Comparison of ENCODE assay signal across 8 cellular contexts in the genomic region with DNA sequence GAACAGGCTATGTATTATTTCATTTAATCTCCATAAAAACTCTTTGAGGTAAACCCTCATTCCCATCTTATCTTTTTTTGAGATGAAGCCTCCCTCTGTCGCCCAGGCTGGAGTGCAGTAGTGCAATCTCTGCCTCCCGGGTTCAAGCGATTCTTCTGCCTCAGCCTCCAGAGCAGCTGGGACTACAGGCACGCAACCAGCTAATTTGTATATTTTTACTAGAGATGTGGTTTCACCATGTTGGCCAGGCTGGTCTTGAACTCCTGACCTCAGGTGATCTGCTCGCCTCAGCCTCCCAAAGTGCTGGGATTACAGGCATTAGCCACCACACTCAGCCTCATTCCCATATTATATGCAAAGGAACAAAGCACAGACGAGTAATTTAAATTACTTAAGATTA. TPM values are rescaled to one million over a fixed set of nuclear protein-coding genes. Genes with fewer than 3 reads are reported as not detected.
DNase-seq lines count a peak whose midpoint lies in the region; ATAC-seq, FAIRE-seq and TF ChIP-seq lines count a peak whose summit lies in the region.
"Not testable (repeated sequence)": the region's sequence is repeated elsewhere in the genome, so short reads cannot be mapped to it uniquely, and the experiment has no call there.

No MANE protein-coding gene starts in this region.

- peak overlapping the region; percentile 93 for H3K4me3 Mint-ChIP-seq in activated CD4-positive, alpha-beta T cell treated with anti-CD3 and anti-CD28 coated beads for 36 hours
- H3K4me3 Mint-ChIP-seq in astrocyte (ENCODE audit: unreplicated experiment) (peak overlapping the region; percentile 99), osteocyte (ENCODE audit: unreplicated experiment) (peak overlapping the region; percentile 99)

- not testable (repeated sequence) for TF ChIP-seq EP300 in HepG2 (IDR thresholded peaks at IDR 0.05; ENCODE audit: low read depth in 2 of 2, low read length in 2 of 2); HepG2 (CRISPR knock-in tag; IDR thresholded peaks at IDR 0.05; ENCODE audit: borderline replicate concordance)

- H3K36me3 ChIP-seq in ACC112 (ENCODE audit: insufficient read depth, low read length) (peaks cover 38% of the 10 kb centered on the region), astrocyte (ENCODE audit: insufficient read depth, low read length) (peaks cover 38% of the 10 kb centered on the region), HepG2 (replicated peaks in 1 of 2; ENCODE audit: control insufficient read depth in 1 of 2, insufficient read depth in 2 of 2, low read length in 2 of 2) (peaks cover 11 to 39% of the 10 kb centered on the region in 2 experiments)

- not testable (repeated sequence) for H3K27ac ChIP-seq in ACC112 (ENCODE audit: low read depth, low read length); astrocyte (ENCODE audit: low read depth, low read length); HepG2 (ENCODE audit: extremely low read length, insufficient read depth, low read length)

- TF ChIP-seq CTCF in GM12865 (IDR thresholded peaks at IDR 0.05; ENCODE audit: insufficient read depth, low read depth, low read length, missing control alignments); NB4 (IDR thresholded peaks at IDR 0.05; ENCODE audit: low read depth, low read length); astrocyte (IDR thresholded peaks at IDR 0.05; ENCODE audit: insufficient read depth, low read depth, low read length); epithelial cell of esophagus (IDR thresholded peaks at IDR 0.05; ENCODE audit: insufficient read depth, low read depth, low read length, missing control alignments); HepG2 (CRISPR knock-in tag; IDR thresholded peaks at IDR 0.05); osteocyte (IDR thresholded peaks at IDR 0.05): not testable (repeated sequence)

- H3K79me2 ChIP-seq in ACC112 (ENCODE audit: control insufficient read depth, insufficient read depth, low read length, unreplicated experiment) (peaks cover 33% of the 10 kb centered on the region), astrocyte (ENCODE audit: insufficient read depth, low read length) (peaks cover 36% of the 10 kb centered on the region), HepG2 (ENCODE audit: insufficient read depth, low read length) (peaks cover 28% of the 10 kb centered on the region)

- not testable (repeated sequence) for TF ChIP-seq POLR2A in NB4 (IDR thresholded peaks at IDR 0.05; ENCODE audit: extremely low read depth, insufficient read length)
- 0 out of 4 replicates have a peak, but pooled peaks of 1 of the 2 experiments have one; percentile 5 for TF ChIP-seq POLR2A in HepG2 (IDR thresholded peaks at IDR 0.05; ENCODE audit: insufficient read depth in 1 of 2, low read depth in 2 of 2, low read length in 2 of 2)

- peaks cover 50% of the 10 kb centered on the region for H4K20me1 ChIP-seq in astrocyte (ENCODE audit: insufficient read depth, low read length)
- H4K20me1 ChIP-seq in HepG2 (ENCODE audit: insufficient read depth, low read length), result peaks cover 20% of the 10 kb centered on the region

- not testable (repeated sequence) for TF ChIP-seq RAD21 in HepG2 (CRISPR knock-in tag; IDR thresholded peaks at IDR 0.05)

- FAIRE-seq in astrocyte (lab: Jason Lieb, UNC); HepG2 (lab: Jason Lieb, UNC): not testable (repeated sequence)

- not testable (repeated sequence) for DNase-seq in GM12865 (ENCODE audit: low read depth); NB4 (ENCODE audit: low read depth); activated CD4-positive, alpha-beta T cell treated with anti-CD3 and anti-CD28 coated beads for 36 hours; astrocyte (ENCODE audit: low read depth); epithelial cell of esophagus (ENCODE audit: low read depth); HepG2 (ENCODE audit: low spot score); osteocyte (ENCODE audit: extremely low spot score, unreplicated experiment)

- POLR2A ChIA-PET in activated CD4-positive, alpha-beta T cell treated with anti-CD3 and anti-CD28 coated beads for 36 hours (lab: Charles Lee); HepG2 (lab: Yijun Ruan, JAX): not testable (repeated sequence)

- ATAC-seq in activated CD4-positive, alpha-beta T cell treated with anti-CD3 and anti-CD28 coated beads for 36 hours; HepG2: not testable (repeated sequence)

- H3K36me3 Mint-ChIP-seq in activated CD4-positive, alpha-beta T cell treated with anti-CD3 and anti-CD28 coated beads for 36 hours (ENCODE audit: low read depth), result peaks cover 53% of the 10 kb centered on the region
- H3K36me3 Mint-ChIP-seq in astrocyte (ENCODE audit: low read depth, unreplicated experiment), result peaks cover 17% of the 10 kb centered on the region
- H3K36me3 Mint-ChIP-seq in osteocyte (ENCODE audit: unreplicated experiment), result peaks cover 38% of the 10 kb centered on the region

- 80% methylated on average over 6 of the region's 6 CpGs for whole genome bisulfite sequencing in HepG2 (ENCODE audit: low lambda C conversion rate)

- H3K9me3 ChIP-seq in astrocyte (ENCODE audit: insufficient read depth, low read depth, low read length); HepG2 (ENCODE audit: low read length): not testable (repeated sequence)

- CTCF ChIA-PET in activated CD4-positive, alpha-beta T cell treated with anti-CD3 and anti-CD28 coated beads for 36 hours (lab: Charles Lee); HepG2 (lab: Yijun Ruan, JAX; ENCODE audit: low intra/inter-chr PET ratio, low total read pairs): not testable (repeated sequence)

- H3K4me1 ChIP-seq in ACC112 (ENCODE audit: control insufficient read depth, insufficient read depth, low read length, unreplicated experiment) (peaks cover 23% of the 10 kb centered on the region), astrocyte (ENCODE audit: insufficient read depth, low read length) (peaks cover 11% of the 10 kb centered on the region), HepG2 (ENCODE audit: insufficient read depth, low read length) (peaks cover 35% of the 10 kb centered on the region)

- peaks cover 42% of the 10 kb centered on the region for H3K4me1 Mint-ChIP-seq in activated CD4-positive, alpha-beta T cell treated with anti-CD3 and anti-CD28 coated beads for 36 hours
- H3K4me1 Mint-ChIP-seq in astrocyte (ENCODE audit: low read depth, unreplicated experiment), result peaks cover 18% of the 10 kb centered on the region
- H3K4me1 Mint-ChIP-seq in osteocyte (ENCODE audit: unreplicated experiment), result peaks cover 23% of the 10 kb centered on the region

- not testable (repeated sequence) for H2AFZ ChIP-seq in ACC112 (ENCODE audit: low read length, unreplicated experiment); astrocyte (ENCODE audit: low read depth, low read length); HepG2 (ENCODE audit: low read length)

- peak overlapping the region; percentile 100 for H3K27ac Mint-ChIP-seq in activated CD4-positive, alpha-beta T cell treated with anti-CD3 and anti-CD28 coated beads for 36 hours
- peak overlapping the region; percentile 50 for H3K27ac Mint-ChIP-seq in astrocyte (ENCODE audit: unreplicated experiment)
- H3K27ac Mint-ChIP-seq in osteocyte (ENCODE audit: unreplicated experiment), result peak overlapping the region; percentile 99

- H3K4me2 ChIP-seq in astrocyte (ENCODE audit: low read length), result peak overlapping the region; percentile 88
- H3K4me2 ChIP-seq in HepG2 (ENCODE audit: low read depth, low read length), result peak overlapping the region; percentile 70

- H3K9ac ChIP-seq in astrocyte (ENCODE audit: low read length) (peak overlapping the region; percentile 97), HepG2 (ENCODE audit: insufficient read depth, low read depth, low read length) (peak overlapping the region; percentile 96; the same call in 1 of the 2 replicates)

- not testable (repeated sequence) for BruUV-seq in HepG2 (replicated peaks; lab: Mats Ljungman, UMichigan)

- not testable (repeated sequence) for H3K27me3 Mint-ChIP-seq in activated CD4-positive, alpha-beta T cell treated with anti-CD3 and anti-CD28 coated beads for 36 hours; astrocyte (ENCODE audit: low read depth, unreplicated experiment); osteocyte (ENCODE audit: unreplicated experiment)

- not testable (repeated sequence) for H3K27me3 ChIP-seq in ACC112 (ENCODE audit: insufficient read depth, low read length); astrocyte (ENCODE audit: insufficient read depth, low read length); HepG2 (ENCODE audit: control insufficient read depth in 1 of 2, insufficient read depth in 2 of 2, low read length in 2 of 2)

- not testable (repeated sequence) for H3K9me3 Mint-ChIP-seq in activated CD4-positive, alpha-beta T cell treated with anti-CD3 and anti-CD28 coated beads for 36 hours (ENCODE audit: low read depth); astrocyte (ENCODE audit: unreplicated experiment); osteocyte (ENCODE audit: unreplicated experiment)

- intact Hi-C loops in activated CD4-positive, alpha-beta T cell treated with anti-CD3 and anti-CD28 coated beads for 36 hours (cut with DNase I, micrococcal nuclease), result loop anchor here (2.0 to 10.0 kb wide), 5 partner anchors 25 to 1663 kb away; partner anchors contain the start of genes ACAD10 (in 1 of the 2), BRAP (in 1 of the 2), HECTD4 (in 1 of the 2) and MAPKAPK5 (in 1 of the 2)
- intact Hi-C loops in HepG2 (cut with micrococcal nuclease; ENCODE audit: unreplicated experiment), result not testable (repeated sequence)

- in situ Hi-C loops in HepG2 (cut with HindIII; ENCODE audit: extremely low pct_ligation_motif_present, low pct_unique_long_range_greater_than_20kb), result not testable (repeated sequence)

- peak overlapping the region; percentile 88 for H3K4me3 ChIP-seq in ACC112 (ENCODE audit: low read depth, low read length)
- H3K4me3 ChIP-seq in GM12865 (ENCODE audit: low read depth, low read length), result peak overlapping the region; percentile 99
- H3K4me3 ChIP-seq in NB4 (ENCODE audit: low read depth, low read length), result peak overlapping the region; percentile 77
- peak overlapping the region; percentile 99 for H3K4me3 ChIP-seq in astrocyte (ENCODE audit: insufficient read depth, low read depth, low read length)
- H3K4me3 ChIP-seq in epithelial cell of esophagus (ENCODE audit: low read length), result peak overlapping the region; percentile 69
- peak overlapping the region; percentile 89 to 92 (median 91) for H3K4me3 ChIP-seq in HepG2 (replicated peaks in 1 of 3; ENCODE audit: insufficient read depth in 1 of 3, low read depth in 2 of 3, low read length in 3 of 3)

RNA-seq across cellular contexts. Expression of gene RPL6, which starts 1.7 kb away (rescaled TPM):
- 1,000 to 10,000 TPM; 2,097 to 2,202 TPM for total RNA-seq in activated CD4-positive, alpha-beta T cell treated with anti-CD3 and anti-CD28 coated beads for 36 hours
- 1,024 and 1,136 TPM in 2 replicates for total RNA-seq in astrocyte
- total RNA-seq in HepG2 (2016; rRNA removed; fragmentation: Illumina TruSeq; extraction: Trizol), result 1,551 and 2,121 TPM in 2 replicates
- 1,569 and 1,799 TPM in 2 replicates for total RNA-seq in HepG2 (2016; cell fraction: cytosol; rRNA removed; fragmentation: Illumina TruSeq; extraction: Trizol; ENCODE audit: low read depth)
- total RNA-seq in HepG2 (2016; cell fraction: insoluble cytoplasmic fraction; rRNA removed; fragmentation: Illumina TruSeq; extraction: Trizol), result 1,519 and 2,147 TPM in 2 replicates
- 3,064 and 3,242 TPM in 2 replicates for total RNA-seq in HepG2 (2016; cell fraction: membrane; rRNA removed; fragmentation: Illumina TruSeq; extraction: Trizol)
- 617 and 644 TPM in 2 replicates for total RNA-seq in HepG2 (2016; cell fraction: nucleus; rRNA removed; fragmentation: Illumina TruSeq; extraction: Trizol)
- polyA plus RNA-seq in HepG2 (2011; rRNA removed), result 1,589 and 1,719 TPM in 2 replicates
- polyA plus RNA-seq in HepG2 (2011; cell fraction: cytosol; rRNA removed), result 1,215 and 1,505 TPM in 2 replicates
- 260 and 378 TPM in 2 replicates for polyA plus RNA-seq in HepG2 (2011; cell fraction: nucleus; rRNA removed)
- polyA plus RNA-seq in HepG2 (2012), result 1,569 and 1,801 TPM in 2 replicates
- 2,496 and 2,739 TPM in 2 replicates for polyA plus RNA-seq in HepG2 (2016; cell fraction: cytosol; fragmentation: Illumina TruSeq; extraction: Trizol; ENCODE audit: low read depth)
- 2,631 and 2,728 TPM in 2 replicates for polyA plus RNA-seq in HepG2 (2016; cell fraction: insoluble cytoplasmic fraction; fragmentation: Illumina TruSeq; extraction: Trizol; ENCODE audit: low read depth)
- polyA plus RNA-seq in HepG2 (2016; cell fraction: membrane; fragmentation: Illumina TruSeq; extraction: Trizol; ENCODE audit: low read depth), result 3,716 and 3,916 TPM in 2 replicates
- 1,083 and 1,121 TPM in 2 replicates for polyA plus RNA-seq in HepG2 (2016; cell fraction: nucleus; fragmentation: Illumina TruSeq; extraction: Trizol; ENCODE audit: insufficient read depth, low read depth)
- polyA minus RNA-seq in HepG2 (2011; rRNA and poly(A)+ RNA removed; ENCODE audit: low replicate concordance), result 207 and 602 TPM in 2 replicates
- polyA minus RNA-seq in HepG2 (2011; cell fraction: cytosol; rRNA and poly(A)+ RNA removed), result 269 and 339 TPM in 2 replicates
- polyA minus RNA-seq in HepG2 (2011; cell fraction: nucleus; rRNA and poly(A)+ RNA removed), result 197 and 255 TPM in 2 replicates
- 1,250 and 1,279 TPM in 2 replicates for total RNA-seq in osteocyte

RNA-seq across cellular contexts. Expression of gene PTPN11, which starts 11.1 kb away (rescaled TPM):
- 100 to 1,000 TPM; 129 to 134 TPM for total RNA-seq in activated CD4-positive, alpha-beta T cell treated with anti-CD3 and anti-CD28 coated beads for 36 hours
- total RNA-seq in astrocyte, result 128 and 143 TPM in 2 replicates
- 63.5 and 101 TPM in 2 replicates for total RNA-seq in HepG2 (2016; rRNA removed; fragmentation: Illumina TruSeq; extraction: Trizol)
- total RNA-seq in HepG2 (2016; cell fraction: cytosol; rRNA removed; fragmentation: Illumina TruSeq; extraction: Trizol; ENCODE audit: low read depth), result 33.6 and 33.7 TPM in 2 replicates
- 63.2 and 92.9 TPM in 2 replicates for total RNA-seq in HepG2 (2016; cell fraction: insoluble cytoplasmic fraction; rRNA removed; fragmentation: Illumina TruSeq; extraction: Trizol)
- 52.7 and 53.2 TPM in 2 replicates for total RNA-seq in HepG2 (2016; cell fraction: membrane; rRNA removed; fragmentation: Illumina TruSeq; extraction: Trizol)
- total RNA-seq in HepG2 (2016; cell fraction: nucleus; rRNA removed; fragmentation: Illumina TruSeq; extraction: Trizol), result 39.5 and 46.8 TPM in 2 replicates
- 26.7 and 30.0 TPM in 2 replicates for polyA plus RNA-seq in HepG2 (2011; rRNA removed)
- polyA plus RNA-seq in HepG2 (2011; cell fraction: cytosol; rRNA removed), result 27.0 and 32.0 TPM in 2 replicates
- polyA plus RNA-seq in HepG2 (2011; cell fraction: nucleus; rRNA removed), result 16.5 and 17.7 TPM in 2 replicates
- 36.3 and 36.9 TPM in 2 replicates for polyA plus RNA-seq in HepG2 (2012)
- polyA plus RNA-seq in HepG2 (2016; cell fraction: cytosol; fragmentation: Illumina TruSeq; extraction: Trizol; ENCODE audit: low read depth), result 5.9 and 6.2 TPM in 2 replicates
- 68.9 and 69.6 TPM in 2 replicates for polyA plus RNA-seq in HepG2 (2016; cell fraction: insoluble cytoplasmic fraction; fragmentation: Illumina TruSeq; extraction: Trizol; ENCODE audit: low read depth)
- polyA plus RNA-seq in HepG2 (2016; cell fraction: membrane; fragmentation: Illumina TruSeq; extraction: Trizol; ENCODE audit: low read depth), result 11.9 and 14.6 TPM in 2 replicates
- 40.4 and 40.7 TPM in 2 replicates for polyA plus RNA-seq in HepG2 (2016; cell fraction: nucleus; fragmentation: Illumina TruSeq; extraction: Trizol; ENCODE audit: insufficient read depth, low read depth)
- polyA minus RNA-seq in HepG2 (2011; rRNA and poly(A)+ RNA removed; ENCODE audit: low replicate concordance), result 22.4 and 59.7 TPM in 2 replicates
- 34.5 and 43.4 TPM in 2 replicates for polyA minus RNA-seq in HepG2 (2011; cell fraction: cytosol; rRNA and poly(A)+ RNA removed)
- 26.8 and 30.5 TPM in 2 replicates for polyA minus RNA-seq in HepG2 (2011; cell fraction: nucleus; rRNA and poly(A)+ RNA removed)
- total RNA-seq in osteocyte, result 102 and 107 TPM in 2 replicates

RNA-seq across cellular contexts. Expression of gene HECTD4, which starts 25.5 kb away (rescaled TPM):
- 10 to 100 TPM; 22.2 to 23.8 TPM for total RNA-seq in activated CD4-positive, alpha-beta T cell treated with anti-CD3 and anti-CD28 coated beads for 36 hours
- 38.9 and 40.3 TPM in 2 replicates for total RNA-seq in astrocyte
- total RNA-seq in HepG2 (2016; rRNA removed; fragmentation: Illumina TruSeq; extraction: Trizol), result 11.4 and 13.7 TPM in 2 replicates
- total RNA-seq in HepG2 (2016; cell fraction: cytosol; rRNA removed; fragmentation: Illumina TruSeq; extraction: Trizol; ENCODE audit: low read depth), result 11.3 and 14.3 TPM in 2 replicates
- total RNA-seq in HepG2 (2016; cell fraction: insoluble cytoplasmic fraction; rRNA removed; fragmentation: Illumina TruSeq; extraction: Trizol), result 10.5 and 12.2 TPM in 2 replicates
- total RNA-seq in HepG2 (2016; cell fraction: membrane; rRNA removed; fragmentation: Illumina TruSeq; extraction: Trizol), result 9.8 and 10.9 TPM in 2 replicates
- total RNA-seq in HepG2 (2016; cell fraction: nucleus; rRNA removed; fragmentation: Illumina TruSeq; extraction: Trizol), result 25.6 and 28.3 TPM in 2 replicates
- polyA plus RNA-seq in HepG2 (2011; rRNA removed), result 8.0 and 9.0 TPM in 2 replicates
- 2.9 and 3.0 TPM in 2 replicates for polyA plus RNA-seq in HepG2 (2011; cell fraction: cytosol; rRNA removed)
- polyA plus RNA-seq in HepG2 (2011; cell fraction: nucleus; rRNA removed), result 38.9 and 47.2 TPM in 2 replicates
- polyA plus RNA-seq in HepG2 (2012), result 14.6 and 17.7 TPM in 2 replicates
- polyA plus RNA-seq in HepG2 (2016; cell fraction: cytosol; fragmentation: Illumina TruSeq; extraction: Trizol; ENCODE audit: low read depth), result 0.88 and 1.8 TPM in 2 replicates
- polyA plus RNA-seq in HepG2 (2016; cell fraction: insoluble cytoplasmic fraction; fragmentation: Illumina TruSeq; extraction: Trizol; ENCODE audit: low read depth), result 10.1 and 11.0 TPM in 2 replicates
- 3.2 and 4.0 TPM in 2 replicates for polyA plus RNA-seq in HepG2 (2016; cell fraction: membrane; fragmentation: Illumina TruSeq; extraction: Trizol; ENCODE audit: low read depth)
- polyA plus RNA-seq in HepG2 (2016; cell fraction: nucleus; fragmentation: Illumina TruSeq; extraction: Trizol; ENCODE audit: insufficient read depth, low read depth), result 60.5 and 66.6 TPM in 2 replicates
- 23.1 and 24.7 TPM in 2 replicates for polyA minus RNA-seq in HepG2 (2011; rRNA and poly(A)+ RNA removed; ENCODE audit: low replicate concordance)
- polyA minus RNA-seq in HepG2 (2011; cell fraction: cytosol; rRNA and poly(A)+ RNA removed), result 11.1 and 16.9 TPM in 2 replicates
- polyA minus RNA-seq in HepG2 (2011; cell fraction: nucleus; rRNA and poly(A)+ RNA removed), result 62.1 and 75.8 TPM in 2 replicates
- 62.6 and 63.3 TPM in 2 replicates for total RNA-seq in osteocyte

Comparison
In these comparisons a context has a peak if more than half of its experiments do, and no peak if none do; other contexts are left out.
1. H3K27ac Mint-ChIP-seq: peak in every context shown above with its lines; median percentile 100 in activated CD4-positive, alpha-beta T cell treated with anti-CD3 and anti-CD28 coated beads for 36 hours; 99 in osteocyte; 50 in astrocyte.